Comparison of ENCODE assay signal across 1 cellular context in genomic region chr11:107566569-107566968, GRCh38.
TF ChIP-seq lines count a peak whose summit lies in the region.

No MANE protein-coding gene starts in this region.

TF ChIP-seq in GM23338, 12 proteins besides CTCF, POLR2A, EP300 and RAD21 (continued from another document):
- TF ChIP-seq REST (IDR thresholded peaks at IDR 0.05; ENCODE audit: unreplicated experiment) (no peak), JUNB (IDR thresholded peaks at IDR 0.05; ENCODE audit: unreplicated experiment) (no peak), ZNF331 (CRISPR knock-in tag; IDR thresholded peaks at IDR 0.05; ENCODE audit: low read depth) (no peak), CREB1 (CRISPR knock-in tag; IDR thresholded peaks at IDR 0.05; ENCODE audit: low read depth) (no peak), ZNF462 (CRISPR knock-in tag; IDR thresholded peaks at IDR 0.05) (no peak), STAT1 (IDR thresholded peaks at IDR 0.05; ENCODE audit: unreplicated experiment) (no peak), POLR2AphosphoS5 (IDR thresholded peaks at IDR 0.05; ENCODE audit: low read depth) (no peak), ETS1 (IDR thresholded peaks at IDR 0.05) (no peak)
